9 cellular contexts compared by ENCODE assay signal in genomic region chr3:68909719-68910118, GRCh38. TPM values are rescaled to one million over a fixed set of nuclear protein-coding genes. Genes with fewer than 3 reads are reported as not detected.
"Had no signal": no experiment of that assay in that cellular context is flagged by ENCODE, and none has a peak within 500 bp of the region (broad histone marks: within the 10 kb centered on the region; RNA-seq: fewer than 3 reads in every experiment).

No MANE protein-coding gene starts in this region.

- FAIRE-seq: HepG2, HTR-8/SVneo had no signal

- H3K27ac ChIP-seq: HL-60 had no signal

- ATAC-seq: HepG2 had no signal

- DNase-seq: IMR-90, KBM-7, KG1 had no signal

RNA-seq across cellular contexts. Expression of gene TAFA4, which starts 22.6 kb away (rescaled TPM):
- total RNA-seq: HT-29, HT1080, IMR-90 had no signal
- polyA plus RNA-seq: IgD-negative memory B cell, IMR-90 had no signal
